ENCODE assay signal across 8 cellular contexts in the genomic region with DNA sequence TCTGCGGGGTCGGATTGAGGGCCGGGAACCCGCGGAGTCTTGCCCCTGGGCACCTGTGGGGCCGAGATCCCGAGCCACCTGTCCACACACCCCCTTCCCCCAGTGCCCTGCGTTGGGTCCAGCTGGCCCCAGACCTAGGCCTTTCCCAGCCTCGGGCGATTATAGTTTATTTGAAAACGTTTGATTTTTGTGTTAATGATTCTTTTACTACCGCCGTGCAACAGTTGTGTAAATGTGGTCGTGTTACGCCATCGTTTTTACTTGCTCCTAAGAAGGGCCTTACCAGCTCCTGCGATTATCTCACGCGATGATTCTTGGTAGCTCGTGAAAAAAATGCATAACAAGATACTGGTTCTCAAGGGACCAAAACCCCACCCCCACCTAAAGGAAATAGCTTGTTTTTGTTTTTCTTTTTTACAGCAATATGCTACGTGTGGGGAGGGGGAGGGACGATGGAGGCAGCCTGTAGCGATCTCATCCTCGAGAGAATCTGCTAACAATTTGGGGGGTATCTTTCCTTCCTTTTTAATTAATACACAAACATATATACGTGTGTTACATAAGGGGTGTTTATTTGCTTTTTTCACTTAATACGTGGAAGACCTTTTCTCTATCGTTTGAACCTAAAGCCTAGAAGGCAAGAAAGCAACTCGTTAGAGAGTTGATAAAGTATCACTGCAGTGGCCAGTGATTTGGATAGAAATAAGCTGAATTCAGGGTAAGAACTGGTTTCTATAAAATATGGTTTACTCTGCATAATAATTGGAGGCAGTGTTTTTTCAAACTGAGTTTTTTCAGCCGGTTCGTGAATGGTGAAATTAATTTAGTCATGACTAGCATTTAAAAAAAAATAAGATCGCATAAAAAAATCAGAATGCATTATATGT. TPM values are rescaled to one million over a fixed set of nuclear protein-coding genes. Genes with fewer than 3 reads are reported as not detected.
DNase-seq lines count a peak whose midpoint lies in the region; ATAC-seq and TF ChIP-seq lines count a peak whose summit lies in the region.

No MANE protein-coding gene starts in this region.

- TF ChIP-seq CTCF in C4-2B (conservative IDR thresholded peaks at IDR 0.05) (no peak), OCI-LY3 (IDR thresholded peaks at IDR 0.05; ENCODE audit: low read depth, low read length) (no peak), colonic mucosa (IDR thresholded peaks at IDR 0.05) (no peak), lower lobe of right lung (IDR thresholded peaks at IDR 0.05) (no peak), upper lobe of left lung (IDR thresholded peaks at IDR 0.05) (no peak)

- H3K27me3 ChIP-seq in OCI-LY3 (ENCODE audit: low read depth, low read length) (peaks cover 6% of the 10 kb centered on the region), colonic mucosa (peaks cover 20% of the 10 kb centered on the region), lower lobe of right lung (ENCODE audit: low read depth) (peaks cover 70% of the 10 kb centered on the region), upper lobe of left lung (peaks cover 0 to 22% (median 6%) of the 10 kb centered on the region in 4 donors)

- no peak for DNase-seq in colonic mucosa
- DNase-seq in lower lobe of right lung = no peak
- DNase-seq in upper lobe of left lung = no peak
- no peak for DNase-seq in NCI-H345 (lab: John Stamatoyannopoulos, UW)

- no peaks in the 10 kb centered on the region for H4K20me1 ChIP-seq in OCI-LY3 (ENCODE audit: insufficient read depth, low read length)

- TF ChIP-seq EP300 in upper lobe of left lung (IDR thresholded peaks at IDR 0.05) = no peak

- TF ChIP-seq POLR2A in upper lobe of left lung (IDR thresholded peaks at IDR 0.05) = no peak

- no peak overlapping the region for H2AFZ ChIP-seq in OCI-LY3 (ENCODE audit: low read depth, low read length)

- no peaks in the 10 kb centered on the region for H3K9me3 ChIP-seq in OCI-LY3 (ENCODE audit: insufficient read depth, low read length)
- H3K9me3 ChIP-seq in colonic mucosa = no peaks in the 10 kb centered on the region
- no peaks in the 10 kb centered on the region for H3K9me3 ChIP-seq in lower lobe of right lung
- H3K9me3 ChIP-seq in upper lobe of left lung = no peaks in the 10 kb centered on the region

- H3K79me2 ChIP-seq in OCI-LY3 (ENCODE audit: low read length) = no peaks in the 10 kb centered on the region

- H3K4me1 ChIP-seq in OCI-LY3 (ENCODE audit: low read length) (no peaks in the 10 kb centered on the region), colonic mucosa (no peaks in the 10 kb centered on the region), lower lobe of right lung (peaks cover 8% of the 10 kb centered on the region), upper lobe of left lung (peaks cover 7 to 17% (median 14%) of the 10 kb centered on the region in 4 donors)

- H3K27ac ChIP-seq in C4-2B (peak overlapping the region; percentile 54), OCI-LY3 (ENCODE audit: low read length) (no peak overlapping the region), colonic mucosa (no peak overlapping the region), lower lobe of right lung (peak overlapping the region; percentile 67), upper lobe of left lung (peak overlapping the region; percentile 29 to 82 (median 62))

- ATAC-seq in GM18867 (IDR thresholded peaks at IDR 0.05; ENCODE audit: unreplicated experiment) = peak; percentile 26
- peak; percentile 23 for ATAC-seq in HG03064 (IDR thresholded peaks at IDR 0.05; ENCODE audit: low read depth, unreplicated experiment)
- ATAC-seq in lower lobe of right lung = peak; percentile 42 to 51
- peak in 1 of 2 donors; percentile 12 for ATAC-seq in upper lobe of left lung (ENCODE audit: low FRiP score in 2 of 2)

- H3K4me3 ChIP-seq in OCI-LY3 (ENCODE audit: low read length) (peak overlapping the region; percentile 77), colonic mucosa (peak overlapping the region; percentile 52), lower lobe of right lung (peak overlapping the region; percentile 68), upper lobe of left lung (peak overlapping the region; percentile 63 to 74 (median 72))

- WGBS in upper lobe of left lung, 2 donors = 9% methylated on average over 26 to 31 of the region's 31 CpGs

- H3K9ac ChIP-seq in OCI-LY3 (ENCODE audit: low read length) = peak overlapping the region; percentile 42; the same call in 1 of the 2 replicates
- H3K9ac ChIP-seq in colonic mucosa (ENCODE audit: low read depth in 2 of 2, low read length in 2 of 2) = peak overlapping the region; percentile 34 to 51

- peak overlapping the region; percentile 58 for H3K4me2 ChIP-seq in OCI-LY3 (ENCODE audit: low read length)

- intact Hi-C loops in colonic mucosa (cut with DNase I) = loop anchor here (10.0 kb wide), 1 partner anchor 111 kb away; no protein-coding TSS in a partner anchor
- intact Hi-C loops in lower lobe of right lung (cut with DNase I) = no loop called here

- H3K36me3 ChIP-seq in OCI-LY3 (replicated peaks; ENCODE audit: low read depth, low read length) (no peaks in the 10 kb centered on the region), colonic mucosa (no peaks in the 10 kb centered on the region), lower lobe of right lung (no peaks in the 10 kb centered on the region), upper lobe of left lung (no peaks in the 10 kb centered on the region)

RNA-seq across cellular contexts. Expression of a gene that starts 1.1 kb away (rescaled TPM):
- total RNA-seq in colonic mucosa (1 to 10 TPM; 1.7 to 5.8 TPM), lower lobe of right lung (8.1 TPM), upper lobe of left lung (10 to 100 TPM in 1 of 6 donors, 1 to 10 TPM in 5; 2.2 to 11.7 (median 6.2) TPM)

Comparison
In these comparisons a context has a peak if more than half of its experiments do, and no peak if none do; other contexts are left out.
1. H3K27ac ChIP-seq: peak in C4-2B (single experiment), lower lobe of right lung (single experiment) and upper lobe of left lung (4 of 4); none in OCI-LY3 (single experiment) and colonic mucosa (single experiment).
2. Peak in every context shown above with its lines, with median percentiles within 50 percentile points of each other: H3K4me3 ChIP-seq.